21 cellular contexts compared by ENCODE assay signal in the genomic region with DNA sequence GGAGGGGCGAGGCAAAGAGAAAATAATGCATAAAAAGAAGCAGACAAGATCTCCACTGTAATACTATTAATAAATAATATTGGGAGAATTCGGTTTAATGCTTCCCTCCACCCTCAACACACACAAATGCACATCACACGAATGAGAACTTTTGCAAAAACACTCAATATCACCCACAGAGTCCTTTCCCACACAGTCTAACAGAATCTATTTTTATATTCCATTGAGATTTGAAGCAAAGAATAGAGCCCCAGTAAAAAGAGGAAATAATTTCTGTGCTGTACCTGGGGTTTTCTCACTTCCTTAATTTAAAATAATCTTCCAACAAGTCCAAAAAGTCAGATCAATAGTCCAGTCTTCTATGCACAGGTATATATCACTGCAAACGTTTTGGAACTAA. TPM values are rescaled to one million over a fixed set of nuclear protein-coding genes. Genes with fewer than 3 reads are reported as not detected.
DNase-seq lines count a peak whose midpoint lies in the region; ATAC-seq and TF ChIP-seq lines count a peak whose summit lies in the region.
"Had no signal": no experiment of that assay in that cellular context is flagged by ENCODE, and none has a peak within 500 bp of the region (broad histone marks: within the 10 kb centered on the region; RNA-seq: fewer than 3 reads in every experiment).

No MANE protein-coding gene starts in this region.

- H3K4me3 Mint-ChIP-seq in memory B cell, result peak overlapping the region; percentile 74
- H3K4me3 Mint-ChIP-seq: activated CD4-positive, alpha-beta T cell treated with anti-CD3 and anti-CD28 coated beads, Interleukin-2, amount 10 ng/mL, durations not matched to agents 7 days and 5 days; CD8-positive, alpha-beta T cell; type B pancreatic cell had no signal

- H3K4me3 ChIP-seq in GM06990 (replicated peaks; ENCODE audit: low read depth, low read length) (no peak overlapping the region), OCI-LY1 (ENCODE audit: low read depth, low read length, poor library complexity, severe bottlenecking) (peak overlapping the region; percentile 13), GM23248 (no peak overlapping the region)
- H3K4me3 ChIP-seq: coronary artery, heart left ventricle, skin epidermis had no signal

- WGBS in GM23248 (ENCODE audit: low coverage in 1 of 2, low lambda C conversion rate in 2 of 2, missing lambda C conversion rate in 2 of 2), 2 experiments, result 16 to 21% methylated on average over 4 of the region's 4 CpGs

- peak overlapping the region; percentile 85 for H3K27ac Mint-ChIP-seq in memory B cell
- H3K27ac Mint-ChIP-seq: activated CD4-positive, alpha-beta T cell treated with anti-CD3 and anti-CD28 coated beads, Interleukin-2, amount 10 ng/mL, durations not matched to agents 7 days and 5 days; activated T-helper 2 cell treated with anti-CD3 and anti-CD28 coated beads, Interferon-gamma antibody, Interleukin-2, Interleukin-4, amounts not matched to agents 10 μg/mL and 5 μg/mL and 100 μg/mL, durations not matched to agents 14 hours and 24 hours and 36 hours; type B pancreatic cell had no signal

- H3K4me1 Mint-ChIP-seq in memory B cell, result peaks cover 55% of the 10 kb centered on the region
- H3K4me1 Mint-ChIP-seq: activated CD4-positive, alpha-beta T cell treated with anti-CD3 and anti-CD28 coated beads, Interleukin-2, amount 10 ng/mL, durations not matched to agents 7 days and 5 days had no signal

- H3K27me3 ChIP-seq in GM06990 (replicated peaks; ENCODE audit: control insufficient read depth, insufficient read depth, low read length), result no peaks in the 10 kb centered on the region
- H3K27me3 ChIP-seq in OCI-LY1 (ENCODE audit: insufficient read depth, low read length), result no peaks in the 10 kb centered on the region
- H3K27me3 ChIP-seq in GM23248 (replicated peaks; ENCODE audit: insufficient read depth), result no peaks in the 10 kb centered on the region; the same call in 1 of the 2 replicates
- H3K27me3 ChIP-seq: heart left ventricle had no signal

- H3K27me3 Mint-ChIP-seq in memory B cell, result no peaks in the 10 kb centered on the region
- H3K27me3 Mint-ChIP-seq: activated CD4-positive, alpha-beta T cell treated with anti-CD3 and anti-CD28 coated beads, Interleukin-2, amount 10 ng/mL, durations not matched to agents 7 days and 5 days; type B pancreatic cell had no signal

- in situ Hi-C loops in KBM-7 (cut with MboI; ENCODE audit: low pct_unique_long_range_greater_than_20kb, low sequenced_read_pairs) (no loop called here), GM23248 (cut with MboI) (no loop called here)

- H3K36me3 ChIP-seq in GM06990 (ENCODE audit: control insufficient read depth, insufficient read depth, low read length), result no peaks in the 10 kb centered on the region
- peaks cover 4% of the 10 kb centered on the region; the same call in 1 of the 2 replicates for H3K36me3 ChIP-seq in OCI-LY1 (ENCODE audit: insufficient read depth, low read length)
- H3K36me3 ChIP-seq in GM23248 (ENCODE audit: low read depth), result no peaks in the 10 kb centered on the region
- H3K36me3 ChIP-seq: heart left ventricle had no signal

- no peaks in the 10 kb centered on the region for H3K9me3 Mint-ChIP-seq in memory B cell
- H3K9me3 Mint-ChIP-seq: activated CD4-positive, alpha-beta T cell treated with anti-CD3 and anti-CD28 coated beads, Interleukin-2, amount 10 ng/mL, durations not matched to agents 7 days and 5 days; activated T-helper 2 cell treated with anti-CD3 and anti-CD28 coated beads, Interferon-gamma antibody, Interleukin-2, Interleukin-4, amounts not matched to agents 10 μg/mL and 5 μg/mL and 100 μg/mL, durations not matched to agents 14 hours and 24 hours and 36 hours; CD8-positive, alpha-beta T cell; type B pancreatic cell had no signal

- ATAC-seq in memory B cell (ENCODE audit: low read depth) (peak; percentile 45), HG03442 (IDR thresholded peaks at IDR 0.05; ENCODE audit: unreplicated experiment) (no peak)
- ATAC-seq: CD8-positive, alpha-beta T cell; heart left ventricle; left lobe of liver had no signal

- H3K27ac ChIP-seq in OCI-LY1 (ENCODE audit: low read depth, low read length, poor library complexity, severe bottlenecking) (peak overlapping the region; percentile 99), GM23248 (no peak overlapping the region)
- H3K27ac ChIP-seq: coronary artery, heart left ventricle, skin epidermis had no signal

- H3K36me3 Mint-ChIP-seq in memory B cell, result peaks cover 2% of the 10 kb centered on the region
- H3K36me3 Mint-ChIP-seq: CD8-positive, alpha-beta T cell; type B pancreatic cell had no signal

- DNase-seq in GM06990 (ENCODE audit: extremely low read depth, insufficient read length) (peak; percentile 50), KBM-7 (peak; percentile 55), memory B cell (ENCODE audit: low spot score in 2 of 2) (no peak), NCI-H1694 treated with DMSO at 0.1 percent for 48 hours (lab: John Stamatoyannopoulos, UW) (no peak), GM23248 (no peak), medulla oblongata (ENCODE audit: extremely low spot score) (no peak)
- DNase-seq: activated CD4-positive, alpha-beta T cell treated with anti-CD3 and anti-CD28 coated beads, Interleukin-2, amount 10 ng/mL, durations not matched to agents 7 days and 5 days; CD8-positive, alpha-beta T cell; HCEC 1CT; heart left ventricle; midbrain; NCI-H187 treated with DMSO at 0.1 percent for 48 hours; stimulated activated CD4-positive, alpha-beta T cell treated with anti-CD3 and anti-CD28 coated beads, Interleukin-4, amount 100 ng/mL, for 1 hour had no signal

- H3K9ac ChIP-seq in OCI-LY1 (ENCODE audit: low read length), result peak overlapping the region; percentile 48; the same call in 1 of the 2 replicates
- no peak overlapping the region for H3K9ac ChIP-seq in GM23248

- H3K9me3 ChIP-seq in OCI-LY1 (ENCODE audit: low read length) (no peaks in the 10 kb centered on the region), GM23248 (ENCODE audit: low read depth) (no peaks in the 10 kb centered on the region)
- H3K9me3 ChIP-seq: heart left ventricle had no signal

- H3K4me1 ChIP-seq in OCI-LY1 (ENCODE audit: insufficient read depth, low read length, severe bottlenecking), result peaks cover 68% of the 10 kb centered on the region
- no peaks in the 10 kb centered on the region for H3K4me1 ChIP-seq in GM23248 (ENCODE audit: insufficient read depth)

- TF ChIP-seq CTCF in GM06990 (IDR thresholded peaks at IDR 0.05; ENCODE audit: insufficient read depth, low read length, poor library complexity, severe bottlenecking) (no peak), OCI-LY1 (IDR thresholded peaks at IDR 0.05; ENCODE audit: low read length) (no peak)

- H3K9me2 ChIP-seq in OCI-LY1 (ENCODE audit: low read depth, low read length) (no peaks in the 10 kb centered on the region), GM23248 (ENCODE audit: insufficient read depth) (no peaks in the 10 kb centered on the region)

- peak overlapping the region; percentile 54 for H3K4me2 ChIP-seq in OCI-LY1 (ENCODE audit: low read length)
- H3K4me2 ChIP-seq in GM23248 (ENCODE audit: unreplicated experiment), result no peak overlapping the region

- H4K20me1 ChIP-seq in OCI-LY1 (ENCODE audit: insufficient read depth, low read length), result no peaks in the 10 kb centered on the region
- H4K20me1 ChIP-seq in GM23248 (ENCODE audit: insufficient read depth), result no peaks in the 10 kb centered on the region

- no peak overlapping the region for H2AFZ ChIP-seq in OCI-LY1 (ENCODE audit: low read length)
- H2AFZ ChIP-seq in GM23248, result no peak overlapping the region

- H3F3A ChIP-seq in OCI-LY1 (ENCODE audit: insufficient read depth, low read length) (peaks cover 11% of the 10 kb centered on the region; the same call in 1 of the 2 replicates), GM23248 (ENCODE audit: insufficient read depth) (no peaks in the 10 kb centered on the region)

- peaks cover 19% of the 10 kb centered on the region for H3K79me2 ChIP-seq in OCI-LY1 (ENCODE audit: insufficient read depth, low read length)
- no peaks in the 10 kb centered on the region for H3K79me2 ChIP-seq in GM23248 (ENCODE audit: insufficient read depth)

RNA-seq across cellular contexts. Expression of gene PIK3AP1, which starts 17.0 kb away (rescaled TPM):
- not detected in 2 replicates for total RNA-seq in GM23248 (2014; rRNA removed; shearing (Covaris generic))
- 0.11 TPM in 1 of 2 replicates, not detected in the other for polyA plus RNA-seq in GM23248 (2016; fragmentation: Nextera tagmentation; extraction: Ambion mirVana)
- total RNA-seq: endothelial cell of umbilical vein had no signal

Comparison
In these comparisons a context has a peak if more than half of its experiments do, and no peak if none do; other contexts are left out.
1. DNase-seq: peak in GM06990 (single experiment) and KBM-7 (single experiment); none in memory B cell (0 of 2), NCI-H1694 treated with DMSO at 0.1 percent for 48 hours (single experiment), GM23248 (single experiment) and medulla oblongata (single experiment).